13 cellular contexts compared by ENCODE assay signal in the genomic region with DNA sequence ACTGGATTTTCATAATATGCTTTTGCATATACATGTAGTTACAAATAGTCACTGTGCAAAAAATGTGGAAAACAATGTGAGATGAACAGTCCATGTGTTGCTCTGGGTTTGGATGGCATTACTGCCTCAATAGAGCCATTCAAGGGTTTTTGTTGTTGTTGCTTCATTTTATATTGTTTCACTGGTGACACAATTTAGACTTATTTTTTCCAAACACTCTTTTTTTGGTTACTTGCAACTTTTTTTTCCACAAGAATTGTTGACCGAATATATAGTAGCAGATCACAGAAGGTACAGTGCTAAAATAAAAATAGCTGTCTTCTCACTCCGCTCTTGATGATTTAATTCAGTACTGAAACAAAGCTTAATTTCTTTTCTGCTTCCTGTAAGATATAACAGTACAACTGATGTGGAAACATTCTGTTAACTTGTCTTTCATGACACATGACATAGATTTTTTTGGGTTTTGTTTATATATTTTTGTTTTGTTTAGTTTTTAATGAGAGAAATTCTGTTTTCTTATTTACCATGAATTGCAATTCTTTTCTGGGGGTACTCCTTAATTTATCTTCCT.
DNase-seq lines count a peak whose midpoint lies in the region; ATAC-seq and TF ChIP-seq lines count a peak whose summit lies in the region.
"Had no signal": no experiment of that assay in that cellular context is flagged by ENCODE, and none has a peak within 500 bp of the region (broad histone marks: within the 10 kb centered on the region; RNA-seq: fewer than 3 reads in every experiment).

No MANE protein-coding gene starts in this region.

- no peak overlapping the region for H3K14ac ChIP-seq in H9 (ENCODE audit: insufficient read depth, low read length)

- H3K79me2 ChIP-seq in H9 (ENCODE audit: insufficient read depth, low read length), result no peaks in the 10 kb centered on the region
- H3K79me2 ChIP-seq: hepatocyte had no signal

- no peak overlapping the region for H3K56ac ChIP-seq in H9 (ENCODE audit: insufficient read length, low read depth, low read length)

- H3K4me3 ChIP-seq in BE2C (ENCODE audit: low read depth, low read length), result no peak overlapping the region
- H3K4me3 ChIP-seq: hepatocyte had no signal

- 0 out of 7 replicates have a peak overlapping the region, but pooled peaks of 1 of the 3 experiments have one; percentile 5 for H3K27ac Mint-ChIP-seq in H9

- H2BK12ac ChIP-seq in H9 (ENCODE audit: insufficient read length, low read depth, low read length), result no peak overlapping the region

- DNase-seq in NCI-H526 (lab: John Stamatoyannopoulos, UW), result peak; percentile 14 to 49
- no peak for DNase-seq in NCI-H526 treated with DMSO at 0.1 percent for 48 hours (lab: John Stamatoyannopoulos, UW)
- DNase-seq in NOMO-1 treated with DMSO at 0.1 percent for 48 hours (lab: John Stamatoyannopoulos, UW; ENCODE audit: unreplicated experiment), result no peak
- DNase-seq in NCI-H187 (lab: John Stamatoyannopoulos, UW), result no peak
- no peak for DNase-seq in H9
- no peak for DNase-seq in BE2C
- DNase-seq: 8988T, mesendoderm, NCI-H1417 treated with DMSO at 0.1 percent for 48 hours, trophoblast cell had no signal

- H3K36me3 Mint-ChIP-seq in H9 (ENCODE audit: insufficient read depth in 1 of 3, low read depth in 3 of 3), result no peaks in the 10 kb centered on the region

- peaks cover 2% of the 10 kb centered on the region in 2 experiments; a peak in 1 of 4 replicates for H3K4me1 Mint-ChIP-seq in H9

- no peak for TF ChIP-seq CTCF in H9 (conservative IDR thresholded peaks at IDR 0.05)
- no peak for TF ChIP-seq CTCF in BE2C (IDR thresholded peaks at IDR 0.05; ENCODE audit: low read depth, low read length)

- H3K4ac ChIP-seq in H9 (ENCODE audit: low read depth, low read length), result no peak overlapping the region

- H3K27me3 Mint-ChIP-seq in H9 (ENCODE audit: low read depth), result no peaks in the 10 kb centered on the region

- no peak overlapping the region for H2AFZ ChIP-seq in H9 (ENCODE audit: low read length)
- H2AFZ ChIP-seq: hepatocyte had no signal

- no peaks in the 10 kb centered on the region for H3K27me3 ChIP-seq in H9 (ENCODE audit: insufficient read depth, low read length)
- H3K27me3 ChIP-seq in BE2C, result no peaks in the 10 kb centered on the region
- H3K27me3 ChIP-seq: hepatocyte had no signal

- H3K9ac ChIP-seq in H9 (ENCODE audit: extremely low read depth, insufficient read length, low read length), result no peak overlapping the region

- H2AK5ac ChIP-seq in H9 (ENCODE audit: insufficient read length, low read length), result no peak overlapping the region

- H3K23ac ChIP-seq in H9 (ENCODE audit: insufficient read length, low read depth, low read length), result no peak overlapping the region

- no peak overlapping the region for H3T11ph ChIP-seq in H9 (ENCODE audit: low read length)

- no peak overlapping the region for H4K5ac ChIP-seq in H9 (ENCODE audit: insufficient read length, low read depth, low read length)

- H4K8ac ChIP-seq in H9 (replicated peaks; ENCODE audit: insufficient read length, low read depth, low read length), result no peak overlapping the region

- no peak overlapping the region for H2BK20ac ChIP-seq in H9 (ENCODE audit: low read depth, low read length, poor library complexity, severe bottlenecking)

- no peak overlapping the region for H3K27ac ChIP-seq in H9 (ENCODE audit: insufficient read length, low read depth, low read length)
- H3K27ac ChIP-seq: hepatocyte had no signal

- H3K18ac ChIP-seq in H9 (ENCODE audit: insufficient read length, low read depth, low read length), result no peak overlapping the region

- no CpG with 5 or more reads among the region's 2 CpGs for WGBS in H9 (ENCODE audit: extremely low coverage, insufficient read length, low lambda C conversion rate)

- H3K23me2 ChIP-seq in H9 (ENCODE audit: insufficient read length, low read depth, low read length, poor library complexity, severe bottlenecking), result no peaks in the 10 kb centered on the region

- H2BK120ac ChIP-seq in H9 (ENCODE audit: low read depth, low read length, poor library complexity, severe bottlenecking), result no peak overlapping the region

- H3K79me1 ChIP-seq in H9 (ENCODE audit: insufficient read depth, low read depth, low read length, poor library complexity, severe bottlenecking), result no peaks in the 10 kb centered on the region

- H3K4me1 ChIP-seq in H9 (ENCODE audit: insufficient read depth, low read length) (no peaks in the 10 kb centered on the region), BE2C (no peaks in the 10 kb centered on the region)

- H3K9me3 Mint-ChIP-seq in H9, result no peaks in the 10 kb centered on the region

- ATAC-seq in HG02852 (IDR thresholded peaks at IDR 0.05; ENCODE audit: unreplicated experiment), result peak; percentile 91
- peak; percentile 90 for ATAC-seq in HG03521 (IDR thresholded peaks at IDR 0.05; ENCODE audit: unreplicated experiment)

- H3K4me2 ChIP-seq in H9 (ENCODE audit: insufficient read depth, insufficient read length, low read length), result no peak overlapping the region
- H3K4me2 ChIP-seq: hepatocyte had no signal

- H3K9me3 ChIP-seq in H9 (ENCODE audit: control insufficient read depth, low read depth, low read length), result no peaks in the 10 kb centered on the region
- H3K9me3 ChIP-seq in BE2C, result no peaks in the 10 kb centered on the region

- H3K4me3 Mint-ChIP-seq in H9, result no peak overlapping the region

- H4K20me1 ChIP-seq in H9 (ENCODE audit: control insufficient read depth, insufficient read depth, insufficient read length), result no peaks in the 10 kb centered on the region

- no peak overlapping the region for H4K91ac ChIP-seq in H9 (ENCODE audit: insufficient read length, low read depth, low read length)

- no peak overlapping the region for H2BK5ac ChIP-seq in H9 (ENCODE audit: insufficient read length, low read length)

- H2BK15ac ChIP-seq in H9 (ENCODE audit: low read depth, low read length), result no peak overlapping the region

- H3K36me3 ChIP-seq in BE2C, result no peaks in the 10 kb centered on the region

Comparison
In these comparisons a context has a peak if more than half of its experiments do, and no peak if none do; other contexts are left out.
1. DNase-seq: peak in NCI-H526 (2 of 2); none in NCI-H526 treated with DMSO at 0.1 percent for 48 hours (single experiment), NOMO-1 treated with DMSO at 0.1 percent for 48 hours (single experiment), NCI-H187 (0 of 2), H9 (single experiment) and BE2C (single experiment).